In genomic region chr3:19735111-19735510, GRCh38 we compare ENCODE assay signal across 16 cellular contexts.
DNase-seq lines count a peak whose midpoint lies in the region; TF ChIP-seq lines count a peak whose summit lies in the region.
"Had no signal": no experiment of that assay in that cellular context is flagged by ENCODE, and none has a peak within 500 bp of the region (broad histone marks: within the 10 kb centered on the region; RNA-seq: fewer than 3 reads in every experiment).

No MANE protein-coding gene starts in this region.

- POLR2A ChIA-PET in Caco-2 (lab: Charles Lee) = no interaction called here

- H3K4me2 ChIP-seq in MM.1S (ENCODE audit: low read depth, low read length) = no peak overlapping the region
- H3K4me2 ChIP-seq: GM23338 had no signal

- intact Hi-C loops in Caco-2 (cut with micrococcal nuclease; ENCODE audit: unreplicated experiment) = no loop called here
- intact Hi-C loops in colonic mucosa (cut with DNase I) = no loop called here
- intact Hi-C loops in testis (cut with DNase I; ENCODE audit: low total_unique reads) = no loop called here

- H3K4me3 Mint-ChIP-seq in Caco-2 (ENCODE audit: unreplicated experiment) (peak overlapping the region; percentile 55), nephron (no peak overlapping the region)
- H3K4me3 Mint-ChIP-seq: CD4-positive, alpha-beta T cell; GM23338 had no signal

- H4K20me1 ChIP-seq in MM.1S (ENCODE audit: insufficient read depth, low read length) = no peaks in the 10 kb centered on the region

- no peaks in the 10 kb centered on the region for H3F3A ChIP-seq in MM.1S (ENCODE audit: insufficient read depth, low read length)

- H3K4me1 Mint-ChIP-seq in Caco-2 (ENCODE audit: low read depth, unreplicated experiment) (peaks cover 25% of the 10 kb centered on the region), nephron (peaks cover 11% of the 10 kb centered on the region)
- H3K4me1 Mint-ChIP-seq: GM23338 had no signal

- H3K27me3 ChIP-seq in Caco-2 (replicated peaks; ENCODE audit: control insufficient read depth, insufficient read depth, low read length) (no peaks in the 10 kb centered on the region), colonic mucosa (no peaks in the 10 kb centered on the region), MM.1S (replicated peaks; ENCODE audit: insufficient read depth, low read length) (no peaks in the 10 kb centered on the region), testis (no peaks in the 10 kb centered on the region)
- H3K27me3 ChIP-seq: SJCRH30 had no signal

- H3K36me3 Mint-ChIP-seq in Caco-2 (ENCODE audit: insufficient read depth, unreplicated experiment) (no peaks in the 10 kb centered on the region), nephron (ENCODE audit: low read depth) (no peaks in the 10 kb centered on the region)

- no peaks in the 10 kb centered on the region for H3K79me2 ChIP-seq in MM.1S (ENCODE audit: low read length)

- H3K9ac ChIP-seq in colonic mucosa (ENCODE audit: low read depth in 2 of 2, low read length in 2 of 2) (no peak overlapping the region), MM.1S (ENCODE audit: low read length) (no peak overlapping the region)

- H3K27ac ChIP-seq in colonic mucosa (no peak overlapping the region), MM.1S (ENCODE audit: low read length) (no peak overlapping the region), testis (no peak overlapping the region)
- H3K27ac ChIP-seq: SJCRH30 had no signal

- H2AFZ ChIP-seq in MM.1S (ENCODE audit: low read length) = no peak overlapping the region
- H2AFZ ChIP-seq: GM23338 had no signal

- TF ChIP-seq CTCF in Caco-2 (IDR thresholded peaks at IDR 0.05; ENCODE audit: insufficient read depth in 1 of 2, low read depth in 1 of 2, low read length in 1 of 2, severe bottlenecking in 1 of 2, unreplicated experiment in 1 of 2) (no peak), colonic mucosa (IDR thresholded peaks at IDR 0.05) (no peak), nephron (IDR thresholded peaks at IDR 0.05; ENCODE audit: unreplicated experiment in 3 of 3) (no peak), MM.1S (IDR thresholded peaks at IDR 0.05; ENCODE audit: low read length) (no peak), testis (IDR thresholded peaks at IDR 0.05) (no peak)

- peak; percentile 32 to 42 for DNase-seq in Caco-2
- peak; percentile 71 to 77 for DNase-seq in NOMO-1 (lab: John Stamatoyannopoulos, UW; ENCODE audit: unreplicated experiment in 2 of 2)
- peak; percentile 54 for DNase-seq in colonic mucosa
- DNase-seq in MM.1S = no peak
- no peak for DNase-seq in testis
- no peak for DNase-seq in activated T-cell treated with anti-CD3 and anti-CD28 coated beads, Interleukin-2, amount 50 U/mL, for 48 hours
- no peak for DNase-seq in activated gamma-delta T cell treated with Interleukin-2 at 50 U/mL for 16 hours
- DNase-seq: CD4-positive, alpha-beta T cell; EL; NCI-H1092; NCI-H1436 treated with DMSO at 0.1 percent for 48 hours; NCI-H2029 treated with DMSO at 0.1 percent for 48 hours; SJCRH30 had no signal

- TF ChIP-seq POLR2A in testis (IDR thresholded peaks at IDR 0.05) = no peak

- 54 to 55% methylated on average over 3 of the region's 3 CpGs for WGBS in testis, 2 donors

- H3K9me3 ChIP-seq in Caco-2 (no peaks in the 10 kb centered on the region), colonic mucosa (no peaks in the 10 kb centered on the region), MM.1S (replicated peaks; ENCODE audit: insufficient read depth, low read length) (no peaks in the 10 kb centered on the region), testis (no peaks in the 10 kb centered on the region)
- H3K9me3 ChIP-seq: SJCRH30 had no signal

- peaks cover 30% of the 10 kb centered on the region for H3K4me1 ChIP-seq in Caco-2
- H3K4me1 ChIP-seq in colonic mucosa = no peaks in the 10 kb centered on the region
- H3K4me1 ChIP-seq in MM.1S (ENCODE audit: low read length) = no peaks in the 10 kb centered on the region
- no peaks in the 10 kb centered on the region for H3K4me1 ChIP-seq in testis
- H3K4me1 ChIP-seq: SJCRH30 had no signal

- BruUV-seq in Caco-2 (replicated peaks; lab: Mats Ljungman, UMichigan) = no TSS peak

- H3K9me3 Mint-ChIP-seq in Caco-2 (ENCODE audit: unreplicated experiment) (peaks cover 25% of the 10 kb centered on the region), nephron (peaks cover 3% of the 10 kb centered on the region)
- H3K9me3 Mint-ChIP-seq: CD4-positive, alpha-beta T cell; GM23338 had no signal

- H3K4me3 ChIP-seq in Caco-2 (ENCODE audit: low read depth, low read length) = no peak overlapping the region
- no peak overlapping the region for H3K4me3 ChIP-seq in colonic mucosa
- no peak overlapping the region for H3K4me3 ChIP-seq in MM.1S (ENCODE audit: low read length)
- H3K4me3 ChIP-seq in testis = no peak overlapping the region
- H3K4me3 ChIP-seq: GM23338, K562, SJCRH30 had no signal

- no peaks in the 10 kb centered on the region for H3K9me2 ChIP-seq in MM.1S (replicated peaks; ENCODE audit: insufficient read depth, low read length)

- H3K27ac Mint-ChIP-seq in Caco-2 (ENCODE audit: unreplicated experiment) (peak overlapping the region; percentile 85), nephron (peak overlapping the region in 2 of 3 experiments; percentile 12 to 23)
- H3K27ac Mint-ChIP-seq: CD4-positive, alpha-beta T cell; GM23338 had no signal

- CTCF ChIA-PET in Caco-2 (lab: Charles Lee) = no interaction called here

- no peaks in the 10 kb centered on the region for H3K27me3 Mint-ChIP-seq in Caco-2 (ENCODE audit: insufficient read depth, unreplicated experiment)
- no peaks in the 10 kb centered on the region for H3K27me3 Mint-ChIP-seq in nephron (ENCODE audit: low read depth)

- H3K36me3 ChIP-seq in Caco-2 (ENCODE audit: control insufficient read depth, insufficient read depth, low read length) (no peaks in the 10 kb centered on the region), colonic mucosa (no peaks in the 10 kb centered on the region), MM.1S (replicated peaks; ENCODE audit: insufficient read depth, low read length) (no peaks in the 10 kb centered on the region), testis (ENCODE audit: low read depth, missing control alignments) (peaks cover 5% of the 10 kb centered on the region)
- H3K36me3 ChIP-seq: SJCRH30 had no signal

Comparison
In these comparisons a context has a peak if more than half of its experiments do, and no peak if none do; other contexts are left out.
1. DNase-seq: peak in Caco-2 (2 of 2), NOMO-1 (2 of 2) and colonic mucosa (single experiment); none in MM.1S (single experiment), testis (single experiment), activated T-cell treated with anti-CD3 and anti-CD28 coated beads, Interleukin-2, amount 50 U/mL, for 48 hours (0 of 2) and activated gamma-delta T cell treated with Interleukin-2 at 50 U/mL for 16 hours (single experiment).